1 cellular context compared by ENCODE assay signal in genomic region chr12:121793501-121793835, GRCh38.
TF ChIP-seq lines count a peak whose summit lies in the region.

Gene RHOF (minus strand): TSS chr12:121793688. CDS start chr12:121793633, 55 bp downstream.

TF ChIP-seq in IMR-90, 13 proteins besides CTCF, POLR2A, EP300 and RAD21:
- TF ChIP-seq CEBPB (IDR thresholded peaks at IDR 0.05; ENCODE audit: low read depth, low read length) (no peak), USF2 (IDR thresholded peaks at IDR 0.05; ENCODE audit: low read depth, low read length) (no peak), MAFK (IDR thresholded peaks at IDR 0.05; ENCODE audit: low read depth, low read length) (no peak), RCOR1 (IDR thresholded peaks at IDR 0.05; ENCODE audit: insufficient replicate concordance, low read length) (no peak), NFE2L2 (IDR thresholded peaks at IDR 0.05; ENCODE audit: low read depth, low read length) (no peak), ELK1 (IDR thresholded peaks at IDR 0.05; ENCODE audit: borderline replicate concordance, low read depth, low read length) (no peak), MAZ (IDR thresholded peaks at IDR 0.05; ENCODE audit: borderline replicate concordance, low read depth, low read length) (no peak), FOS (IDR thresholded peaks at IDR 0.05; ENCODE audit: low read depth, low read length) (no peak), CHD1 (IDR thresholded peaks at IDR 0.05; ENCODE audit: low read depth, low read length) (no peak), BHLHE40 (IDR thresholded peaks at IDR 0.05; ENCODE audit: low read depth, low read length) (no peak), SMC3 (IDR thresholded peaks at IDR 0.05; ENCODE audit: low read depth, low read length) (no peak), MXI1 (IDR thresholded peaks at IDR 0.05; ENCODE audit: borderline replicate concordance, low read depth, low read length) (no peak)
